In genomic region chr19:10430505-10431253, GRCh38 we compare ENCODE assay signal across 8 cellular contexts. TPM values are rescaled to one million over a fixed set of nuclear protein-coding genes. Genes with fewer than 3 reads are reported as not detected.
DNase-seq lines count a peak whose midpoint lies in the region; ATAC-seq and TF ChIP-seq lines count a peak whose summit lies in the region.

No MANE protein-coding gene starts in this region.

- H3K9me3 ChIP-seq in upper lobe of right lung, result no peaks in the 10 kb centered on the region

- no peak overlapping the region for H3K27ac Mint-ChIP-seq in MCF 10A (ENCODE audit: low read depth, unreplicated experiment)

- peak overlapping the region; percentile 35 for H3K4me3 Mint-ChIP-seq in MCF 10A (ENCODE audit: unreplicated experiment)

- ATAC-seq in HG03439 (IDR thresholded peaks at IDR 0.05; ENCODE audit: unreplicated experiment), result peak; percentile 31
- peak; percentile 80 for ATAC-seq in upper lobe of right lung
- no peak for ATAC-seq in GM21360 (IDR thresholded peaks at IDR 0.05; ENCODE audit: unreplicated experiment)

- peak; percentile 45 for DNase-seq in CMK (ENCODE audit: low read depth)
- DNase-seq in MCF 10A (ENCODE audit: unreplicated experiment), result no peak
- DNase-seq in lung microvascular endothelial cell (ENCODE audit: low read depth in 2 of 2), result peak; percentile 27 to 71
- DNase-seq in upper lobe of right lung, result peak; percentile 88
- no peak for DNase-seq in cerebellar cortex (ENCODE audit: low spot score)
- no peak for DNase-seq in NCI-H2107 (lab: John Stamatoyannopoulos, UW)

- peak overlapping the region; percentile 86 for H3K4me3 ChIP-seq in upper lobe of right lung

- H3K4me1 ChIP-seq in upper lobe of right lung, result peaks cover 29% of the 10 kb centered on the region

- intact Hi-C loops in MCF 10A (cut with micrococcal nuclease) (no loop called here), upper lobe of right lung (cut with DNase I) (no loop called here)

- CTCF ChIA-PET in MCF 10A (lab: Yijun Ruan, JAX), result no interaction called here

- H3K36me3 ChIP-seq in upper lobe of right lung, result no peaks in the 10 kb centered on the region

- TF ChIP-seq CTCF in MCF 10A (IDR thresholded peaks at IDR 0.05; ENCODE audit: unreplicated experiment), result no peak
- TF ChIP-seq CTCF in upper lobe of right lung (IDR thresholded peaks at IDR 0.05), result no peak

- POLR2A ChIA-PET in MCF 10A (lab: Yijun Ruan, JAX), result no interaction called here

- H3K27me3 Mint-ChIP-seq in MCF 10A (ENCODE audit: insufficient read depth, unreplicated experiment), result peaks cover 34% of the 10 kb centered on the region

- no TSS peak for BruUV-seq in MCF 10A (replicated peaks; lab: Mats Ljungman, UMichigan)

- no peaks in the 10 kb centered on the region for H3K27me3 ChIP-seq in upper lobe of right lung

- H3K36me3 Mint-ChIP-seq in MCF 10A (ENCODE audit: insufficient read depth, unreplicated experiment), result peaks cover 6% of the 10 kb centered on the region

- peak overlapping the region; percentile 70 for H3K27ac ChIP-seq in upper lobe of right lung

- H3K4me1 Mint-ChIP-seq in MCF 10A (ENCODE audit: insufficient read depth, unreplicated experiment), result peaks cover 5% of the 10 kb centered on the region

- no peaks in the 10 kb centered on the region for H3K9me3 Mint-ChIP-seq in MCF 10A (ENCODE audit: unreplicated experiment)

RNA-seq across cellular contexts. Expression of gene PDE4A, which starts 10.3 kb away (rescaled TPM):
- 0.42 and 0.49 TPM in 2 replicates for total RNA-seq in MCF 10A (2022)
- total RNA-seq in lung microvascular endothelial cell, result 1.3 and 1.8 TPM in 2 replicates
- total RNA-seq in upper lobe of right lung, result 35.5 TPM

RNA-seq across cellular contexts. Expression of gene CDC37, which starts 27.3 kb away (rescaled TPM):
- 164 and 188 TPM in 2 replicates for total RNA-seq in MCF 10A (2022)
- total RNA-seq in lung microvascular endothelial cell, result 198 and 235 TPM in 2 replicates
- 154 TPM for total RNA-seq in upper lobe of right lung

RNA-seq across cellular contexts. Expression of gene TYK2, which starts 50.3 kb away (rescaled TPM):
- total RNA-seq in MCF 10A (2022), result 75.0 and 83.7 TPM in 2 replicates
- 41.2 and 74.0 TPM in 2 replicates for total RNA-seq in lung microvascular endothelial cell
- total RNA-seq in upper lobe of right lung, result 140 TPM

Comparison
In these comparisons a context has a peak if more than half of its experiments do, and no peak if none do; other contexts are left out.
1. DNase-seq: peak in CMK (single experiment), lung microvascular endothelial cell (2 of 2) and upper lobe of right lung (single experiment); none in MCF 10A (single experiment), cerebellar cortex (single experiment) and NCI-H2107 (single experiment).
2. RNA of gene PDE4A, which starts 10.3 kb away (total RNA-seq): 35.5 TPM in upper lobe of right lung (single experiment); 1.3 to 1.8 TPM in lung microvascular endothelial cell and 0.42 to 0.49 TPM in MCF 10A; every median in the first group is over 10 times any median in the second.